ENCODE assay signal across 29 cellular contexts in the genomic region with DNA sequence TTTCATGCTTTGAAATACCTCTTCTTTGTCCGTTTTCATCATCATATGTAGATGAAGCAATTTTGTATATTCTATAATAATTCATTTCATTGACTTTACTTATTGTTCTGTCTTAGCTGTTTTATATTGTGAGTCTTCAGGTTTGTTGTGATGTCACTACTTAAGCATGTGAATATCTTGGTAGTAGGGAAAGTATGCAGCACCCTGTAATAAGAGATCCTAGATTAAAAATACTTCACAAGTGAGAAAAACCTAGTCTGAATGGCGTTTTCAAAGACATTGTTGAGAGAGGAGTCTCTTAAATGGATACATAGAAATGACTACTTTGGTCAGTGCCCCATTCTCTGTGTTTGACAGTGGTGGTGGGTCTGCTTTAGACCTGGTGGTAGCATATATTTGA.
DNase-seq lines count a peak whose midpoint lies in the region; ATAC-seq, FAIRE-seq and TF ChIP-seq lines count a peak whose summit lies in the region.
"Had no signal": no experiment of that assay in that cellular context is flagged by ENCODE, and none has a peak within 500 bp of the region (broad histone marks: within the 10 kb centered on the region; RNA-seq: fewer than 3 reads in every experiment).

No MANE protein-coding gene starts in this region.

- TF ChIP-seq CTCF in HFFc6 (IDR thresholded peaks at IDR 0.05), result no peak
- TF ChIP-seq CTCF in fibroblast of the aortic adventitia (IDR thresholded peaks at IDR 0.05; ENCODE audit: insufficient read depth, low read length), result no peak

- TF ChIP-seq POLR2A in H54 (IDR thresholded peaks at IDR 0.05; ENCODE audit: low read depth, low read length), result no peak

- ATAC-seq in left colon, result no peak
- ATAC-seq: activated naive CD4-positive, alpha-beta T cell treated with anti-CD3 and anti-CD28 coated beads, Interleukin-2, amount 50 U/mL, for 72 hours; HCT116; heart right ventricle; left lobe of liver; psoas muscle; stimulated activated naive CD8-positive, alpha-beta T cell treated with anti-CD3 and anti-CD28 coated beads, Interleukin-15, Interleukin-2, amounts not matched to agents 100 U/mL and 50 U/mL, for 24 hours had no signal

- no peaks in the 10 kb centered on the region for H3K36me3 Mint-ChIP-seq in HFFc6 (ENCODE audit: low read depth)
- H3K36me3 Mint-ChIP-seq: naive B cell had no signal

- H3K4me3 ChIP-seq in adipocyte (ENCODE audit: low read length) (no peak overlapping the region), fibroblast of the aortic adventitia (ENCODE audit: low read depth, low read length) (no peak overlapping the region)
- H3K4me3 ChIP-seq: heart right ventricle, psoas muscle, skin epidermis, testis had no signal

- H3K9me3 ChIP-seq in adipocyte (ENCODE audit: control insufficient read depth, low read length), result no peaks in the 10 kb centered on the region
- H3K9me3 ChIP-seq: Caco-2, heart right ventricle, neutrophil, psoas muscle, testis had no signal

- DNase-seq in HFFc6 (peak; percentile 13), adipocyte (ENCODE audit: low read depth) (peak; percentile 23), fibroblast of the aortic adventitia (ENCODE audit: low read depth) (peak; percentile 38), non-pigmented ciliary epithelial cell (ENCODE audit: low read depth) (peak; percentile 52), urothelium cell line (ENCODE audit: low spot score) (no peak), SHP77 (lab: John Stamatoyannopoulos, UW) (no peak), left colon (no peak), H54 (ENCODE audit: insufficient read length, low spot score) (no peak)
- DNase-seq: activated CD4-positive, CD25-positive, alpha-beta regulatory T cell; C1 segment of cervical spinal cord; Caco-2; DMS79; heart right ventricle; naive B cell; NCI-H1105; NCI-H2029 treated with DMSO at 0.1 percent for 48 hours; NCI-H2227 treated with DMSO at 0.1 percent for 48 hours; NCI-H774; psoas muscle; stimulated activated naive CD8-positive, alpha-beta T cell treated with anti-CD3 and anti-CD28 coated beads, Interleukin-15, Interleukin-2, amounts not matched to agents 100 U/mL and 50 U/mL, for 24 hours; T-helper 1 cell; testis had no signal

- H3K36me3 ChIP-seq in adipocyte (ENCODE audit: control insufficient read depth, insufficient read depth, low read length, severe bottlenecking), result peaks cover 7% of the 10 kb centered on the region
- H3K36me3 ChIP-seq: neutrophil had no signal

- peaks cover 17% of the 10 kb centered on the region for H3K4me1 ChIP-seq in adipocyte (ENCODE audit: control insufficient read depth, insufficient read depth, low read length)
- H3K4me1 ChIP-seq: psoas muscle, testis had no signal

- H3K4me3 Mint-ChIP-seq in HFFc6, result no peak overlapping the region
- H3K4me3 Mint-ChIP-seq: naive B cell had no signal

- intact Hi-C loops in left colon (cut with DNase I, micrococcal nuclease), result no loop called here

- H3K27me3 ChIP-seq in adipocyte (replicated peaks; ENCODE audit: control insufficient read depth, insufficient read depth, low read length), result no peaks in the 10 kb centered on the region
- H3K27me3 ChIP-seq: heart right ventricle, neutrophil, testis had no signal

- H3K27me3 Mint-ChIP-seq in HFFc6 (ENCODE audit: insufficient read depth), result no peaks in the 10 kb centered on the region
- H3K27me3 Mint-ChIP-seq: naive B cell had no signal

- H3K4me1 Mint-ChIP-seq in HFFc6 (ENCODE audit: low read depth), result peaks cover 30% of the 10 kb centered on the region

- no peak overlapping the region for H3K9ac ChIP-seq in adipocyte (ENCODE audit: low read length)

- no peak overlapping the region; the same call in 1 of the 2 replicates for H3K27ac Mint-ChIP-seq in HFFc6
- H3K27ac Mint-ChIP-seq: activated naive CD4-positive, alpha-beta T cell treated with anti-CD3 and anti-CD28 coated beads, Interleukin-2, amount 50 U/mL, for 72 hours had no signal

- no peak for FAIRE-seq in urothelium cell line (lab: Jason Lieb, UNC)
- FAIRE-seq in H54 (lab: Jason Lieb, UNC), result no peak
- FAIRE-seq: endothelial cell of umbilical vein, RCC 7860 had no signal

- no peaks in the 10 kb centered on the region for H3K9me3 Mint-ChIP-seq in HFFc6
- H3K9me3 Mint-ChIP-seq: activated naive CD4-positive, alpha-beta T cell treated with anti-CD3 and anti-CD28 coated beads, Interleukin-2, amount 50 U/mL, for 72 hours; naive B cell had no signal

Comparison
In these comparisons a context has a peak if more than half of its experiments do, and no peak if none do; other contexts are left out.
1. DNase-seq: peak in HFFc6 (single experiment), adipocyte (single experiment), fibroblast of the aortic adventitia (single experiment) and non-pigmented ciliary epithelial cell (single experiment); none in urothelium cell line (single experiment), SHP77 (0 of 2), left colon (0 of 2) and H54 (single experiment).